15 cellular contexts compared by ENCODE assay signal in the genomic region with DNA sequence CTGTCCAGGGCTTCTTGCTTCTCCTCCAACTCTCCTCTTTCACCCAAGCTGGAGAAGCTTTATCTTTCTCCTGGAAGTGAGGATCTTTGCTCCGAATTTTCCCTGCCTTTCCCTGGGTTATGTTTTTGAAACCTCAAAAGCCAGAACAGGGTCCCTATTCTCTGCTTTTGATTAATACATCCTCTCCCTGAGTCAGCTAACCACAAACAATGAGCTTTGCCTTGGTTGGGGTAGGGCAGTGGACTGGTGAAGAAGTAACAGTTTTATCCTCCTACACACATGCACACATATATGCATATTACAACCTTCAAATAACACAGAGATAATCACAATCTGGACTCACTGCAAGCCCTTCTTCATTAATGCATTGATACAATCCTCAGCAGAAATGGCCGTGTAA. TPM values are rescaled to one million over a fixed set of nuclear protein-coding genes. Genes with fewer than 3 reads are reported as not detected.
DNase-seq lines count a peak whose midpoint lies in the region; ATAC-seq and TF ChIP-seq lines count a peak whose summit lies in the region.
"Had no signal": no experiment of that assay in that cellular context is flagged by ENCODE, and none has a peak within 500 bp of the region (broad histone marks: within the 10 kb centered on the region; RNA-seq: fewer than 3 reads in every experiment).

No MANE protein-coding gene starts in this region.

- H3K9me2 ChIP-seq in GM23248 (ENCODE audit: insufficient read depth): 0 out of 2 replicates have a peak, but pooled peaks cover 3% of the 10 kb centered on the region

- peak overlapping the region; percentile 20 for H3K4me2 ChIP-seq in GM23248 (ENCODE audit: unreplicated experiment)

- H3K4me1 ChIP-seq in GM23248 (ENCODE audit: insufficient read depth): peaks cover 28% of the 10 kb centered on the region
- no peaks in the 10 kb centered on the region for H3K4me1 ChIP-seq in RWPE2 (ENCODE audit: insufficient read depth, poor library complexity, severe bottlenecking)

- H3K27ac ChIP-seq in GM23248: no peak overlapping the region
- no peak overlapping the region for H3K27ac ChIP-seq in RWPE2 (ENCODE audit: poor library complexity, severe bottlenecking)
- H3K27ac ChIP-seq: left ventricle myocardium inferior had no signal

- WGBS in GM23248 (ENCODE audit: low coverage in 1 of 2, low lambda C conversion rate in 2 of 2, missing lambda C conversion rate in 2 of 2), 2 experiments: 46 to 63% methylated on average over 2 of the region's 2 CpGs

- no peaks in the 10 kb centered on the region for H4K20me1 ChIP-seq in GM23248 (ENCODE audit: insufficient read depth)

- H3K27me3 ChIP-seq in GM23248 (replicated peaks; ENCODE audit: insufficient read depth) (no peaks in the 10 kb centered on the region), RWPE2 (ENCODE audit: insufficient read depth, poor library complexity, severe bottlenecking) (no peaks in the 10 kb centered on the region), MG63 (no peaks in the 10 kb centered on the region)

- no peaks in the 10 kb centered on the region for H3K79me2 ChIP-seq in GM23248 (ENCODE audit: insufficient read depth)

- no peak overlapping the region for H3K9ac ChIP-seq in GM23248

- TF ChIP-seq CTCF in RWPE2 (IDR thresholded peaks at IDR 0.05; ENCODE audit: poor library complexity, severe bottlenecking): no peak
- TF ChIP-seq CTCF in fibroblast of the aortic adventitia (IDR thresholded peaks at IDR 0.05; ENCODE audit: insufficient read depth, low read length): no peak

- H3K36me3 ChIP-seq in GM23248 (ENCODE audit: low read depth) (no peaks in the 10 kb centered on the region), RWPE2 (ENCODE audit: low read depth) (no peaks in the 10 kb centered on the region), MG63 (no peaks in the 10 kb centered on the region)
- H3K36me3 ChIP-seq: left ventricle myocardium inferior had no signal

- no peak overlapping the region for H2AFZ ChIP-seq in GM23248

- H3F3A ChIP-seq in GM23248 (ENCODE audit: insufficient read depth): no peaks in the 10 kb centered on the region

- H3K4me3 ChIP-seq in GM23248 (no peak overlapping the region), RWPE2 (ENCODE audit: severe bottlenecking) (no peak overlapping the region), fibroblast of the aortic adventitia (ENCODE audit: low read depth, low read length) (no peak overlapping the region), MG63 (no peak overlapping the region)
- H3K4me3 ChIP-seq: left ventricle myocardium inferior had no signal

- peak; percentile 22 for DNase-seq in A172 (ENCODE audit: low spot score)
- peak; percentile 61 for DNase-seq in GM23248
- no peak for DNase-seq in RWPE2 (ENCODE audit: low spot score)
- peak; percentile 65 for DNase-seq in fibroblast of the aortic adventitia (ENCODE audit: low read depth)
- DNase-seq in NCI-H1930 (lab: John Stamatoyannopoulos, UW): no peak
- DNase-seq in MG63: no peak
- no peak for DNase-seq in DMS53 treated with DMSO at 0.1 percent for 48 hours (lab: John Stamatoyannopoulos, UW; ENCODE audit: unreplicated experiment)
- DNase-seq: hippocampal formation; left ventricle myocardium inferior; NCI-H1105 treated with DMSO at 0.1 percent for 48 hours; NK-92 treated with Interleukin-12 subunit alpha and Interleukin-12 subunit beta, amount 100 ng/mL, for 24 hours had no signal

- no peaks in the 10 kb centered on the region for H3K9me3 ChIP-seq in GM23248 (ENCODE audit: low read depth)
- H3K9me3 ChIP-seq in RWPE2 (ENCODE audit: severe bottlenecking): no peaks in the 10 kb centered on the region
- H3K9me3 ChIP-seq in MG63: no peaks in the 10 kb centered on the region
- H3K9me3 ChIP-seq: left ventricle myocardium inferior had no signal

- in situ Hi-C loops in GM23248 (cut with MboI): loop anchor here (10.0 kb wide), 1 partner anchor 264 kb away; no protein-coding TSS in a partner anchor

- ATAC-seq in RWPE2 (ENCODE audit: low read depth) (0 out of 3 replicates have a peak, but pooled peaks have one; percentile 44), HG03139 (IDR thresholded peaks at IDR 0.05; ENCODE audit: unreplicated experiment) (no peak)

RNA-seq across cellular contexts. Expression of a gene that starts 44.6 kb away (rescaled TPM):
- total RNA-seq in A172 (2014; rRNA removed; shearing (Covaris generic)): not detected in 2 replicates
- total RNA-seq in GM23248 (2014; rRNA removed; shearing (Covaris generic)): not detected in 2 replicates
- polyA plus RNA-seq in GM23248 (2016; fragmentation: Nextera tagmentation; extraction: Ambion mirVana): not detected in 2 replicates
- total RNA-seq in fibroblast of the aortic adventitia (ENCODE audit: low replicate concordance): under 0.01 TPM in 1 of 2 replicates, not detected in the other
- not detected in 2 replicates for total RNA-seq in MG63 (2014; rRNA removed; shearing (Covaris generic); ENCODE audit: low replicate concordance)
- total RNA-seq: A673, chondrocyte, epithelial cell of proximal tubule had no signal

Comparison
In these comparisons a context has a peak if more than half of its experiments do, and no peak if none do; other contexts are left out.
1. DNase-seq: peak in A172 (single experiment), GM23248 (single experiment) and fibroblast of the aortic adventitia (single experiment); none in RWPE2 (single experiment), NCI-H1930 (0 of 2), MG63 (single experiment) and DMS53 treated with DMSO at 0.1 percent for 48 hours (single experiment).